In genomic region chr1:66282343-66282852, GRCh38 we compare ENCODE assay signal across 8 cellular contexts.
DNase-seq lines count a peak whose midpoint lies in the region; ATAC-seq and TF ChIP-seq lines count a peak whose summit lies in the region.

No MANE protein-coding gene starts in this region.

- peak in 8 of 10 experiments; percentile 17 to 62 (median 34) for DNase-seq in CD4-positive, alpha-beta T cell
- peak; percentile 78 for DNase-seq in activated T-cell treated with anti-CD3 and anti-CD28 coated beads, Interleukin-2, amount 50 U/mL, for 72 hours
- DNase-seq in right cardiac atrium: peak in 1 of 3 donors; percentile 39
- peak; percentile 11 to 72 (median 56) for DNase-seq in stimulated activated naive CD4-positive, alpha-beta T cell (lab: John Stamatoyannopoulos, UW)
- DNase-seq in NCI-H526 (lab: John Stamatoyannopoulos, UW): no peak
- no peak for DNase-seq in WERI-Rb-1

- H3K4me1 ChIP-seq in right cardiac atrium (ENCODE audit: control insufficient read depth, insufficient read depth, low read length): no peaks in the 10 kb centered on the region

- peak overlapping the region; percentile 5 for H3K27ac ChIP-seq in CD4-positive, alpha-beta T cell (ENCODE audit: low read depth, low read length)
- H3K27ac ChIP-seq in right cardiac atrium (ENCODE audit: low read length): peak overlapping the region; percentile 58
- H3K27ac ChIP-seq in WERI-Rb-1: no peak overlapping the region

- no peak for TF ChIP-seq CTCF in CD4-positive, alpha-beta T cell (IDR thresholded peaks at IDR 0.05)
- no peak for TF ChIP-seq CTCF in WERI-Rb-1 (IDR thresholded peaks at IDR 0.05; ENCODE audit: low read depth, low read length)

- CTCF ChIA-PET in CD4-positive, alpha-beta T cell (lab: Charles Lee): interaction anchor here (0.6 to 2.6 kb wide), 23 partner anchors 9 to 168 kb away, joined by 3 to 35 read pairs (median 5); no protein-coding TSS in a partner anchor

- H3K27me3 Mint-ChIP-seq in CD4-positive, alpha-beta T cell: no peaks in the 10 kb centered on the region
- no peaks in the 10 kb centered on the region for H3K27me3 Mint-ChIP-seq in activated T-cell treated with anti-CD3 and anti-CD28 coated beads, Interleukin-2, amount 50 U/mL, for 72 hours (ENCODE audit: low read depth)

- no peaks in the 10 kb centered on the region for H3K27me3 ChIP-seq in CD4-positive, alpha-beta T cell (ENCODE audit: control insufficient read depth, insufficient read depth, low read length)
- H3K27me3 ChIP-seq in right cardiac atrium (ENCODE audit: control insufficient read depth, insufficient read depth) (no peaks in the 10 kb centered on the region), WERI-Rb-1 (ENCODE audit: insufficient read depth, low read depth, severe bottlenecking) (no peaks in the 10 kb centered on the region)

- intact Hi-C loops in CD4-positive, alpha-beta T cell (cut with DNase I, micrococcal nuclease): loop anchor here in 1 of 2 experiments (1.0 to 5.0 kb wide), 5 partner anchors 50 to 163 kb away; no protein-coding TSS in a partner anchor
- intact Hi-C loops in right cardiac atrium (cut with DNase I): no loop called here

- no peak overlapping the region for H3K4me3 ChIP-seq in right cardiac atrium (ENCODE audit: low read length)
- H3K4me3 ChIP-seq in WERI-Rb-1 (ENCODE audit: low read depth, low read length): no peak overlapping the region

- H3K4me3 Mint-ChIP-seq in CD4-positive, alpha-beta T cell: peak overlapping the region; percentile 45
- H3K4me3 Mint-ChIP-seq in activated T-cell treated with anti-CD3 and anti-CD28 coated beads, Interleukin-2, amount 50 U/mL, for 72 hours: peak overlapping the region; percentile 54 to 83

- no peaks in the 10 kb centered on the region for H3K36me3 ChIP-seq in WERI-Rb-1

- peaks cover 91% of the 10 kb centered on the region for H3K4me1 Mint-ChIP-seq in CD4-positive, alpha-beta T cell (ENCODE audit: low read depth)
- H3K4me1 Mint-ChIP-seq in activated T-cell treated with anti-CD3 and anti-CD28 coated beads, Interleukin-2, amount 50 U/mL, for 72 hours (ENCODE audit: low read depth): peaks cover 83% of the 10 kb centered on the region

- no peaks in the 10 kb centered on the region for H3K9me3 Mint-ChIP-seq in CD4-positive, alpha-beta T cell
- H3K9me3 Mint-ChIP-seq in activated T-cell treated with anti-CD3 and anti-CD28 coated beads, Interleukin-2, amount 50 U/mL, for 72 hours: peaks cover 3 to 4% of the 10 kb centered on the region in 2 donors

- H3K9me3 ChIP-seq in CD4-positive, alpha-beta T cell (ENCODE audit: control insufficient read depth, low read length): no peaks in the 10 kb centered on the region
- no peaks in the 10 kb centered on the region for H3K9me3 ChIP-seq in right cardiac atrium (ENCODE audit: control insufficient read depth, low read length)
- no peaks in the 10 kb centered on the region for H3K9me3 ChIP-seq in WERI-Rb-1 (ENCODE audit: severe bottlenecking)

- H3K27ac Mint-ChIP-seq in CD4-positive, alpha-beta T cell: peak overlapping the region; percentile 88
- H3K27ac Mint-ChIP-seq in activated T-cell treated with anti-CD3 and anti-CD28 coated beads, Interleukin-2, amount 50 U/mL, for 72 hours: peak overlapping the region; percentile 98

- 16% methylated on average over 2 of the region's 2 CpGs for WGBS in right cardiac atrium

- ATAC-seq in CD4-positive, alpha-beta T cell (ENCODE audit: poor library complexity): peak; percentile 95
- ATAC-seq in GM21360 (IDR thresholded peaks at IDR 0.05; ENCODE audit: unreplicated experiment): peak; percentile 86
- peak; percentile 86 for ATAC-seq in HG03571 (IDR thresholded peaks at IDR 0.05; ENCODE audit: unreplicated experiment)
- ATAC-seq in activated T-cell treated with anti-CD3 and anti-CD28 coated beads, Interleukin-2, amount 50 U/mL, for 72 hours (replicated peaks in 1 of 2): peak; percentile 84 to 86
- ATAC-seq in right cardiac atrium: peak; percentile 41 to 74

- POLR2A ChIA-PET in CD4-positive, alpha-beta T cell (lab: Charles Lee): interaction anchor here (0.6 to 2.2 kb wide), 18 partner anchors 9 to 651 kb away, joined by 3 to 38 read pairs (median 3); no protein-coding TSS in a partner anchor

- no peaks in the 10 kb centered on the region for H3K36me3 Mint-ChIP-seq in CD4-positive, alpha-beta T cell (ENCODE audit: low read depth)
- H3K36me3 Mint-ChIP-seq in activated T-cell treated with anti-CD3 and anti-CD28 coated beads, Interleukin-2, amount 50 U/mL, for 72 hours (ENCODE audit: insufficient read depth in 2 of 2): peaks cover 0 to 3% of the 10 kb centered on the region in 2 donors

Comparison
In these comparisons a context has a peak if more than half of its experiments do, and no peak if none do; other contexts are left out.
1. DNase-seq: peak in CD4-positive, alpha-beta T cell (8 of 10), activated T-cell treated with anti-CD3 and anti-CD28 coated beads, Interleukin-2, amount 50 U/mL, for 72 hours (2 of 2) and stimulated activated naive CD4-positive, alpha-beta T cell (6 of 6); none in NCI-H526 (0 of 2) and WERI-Rb-1 (single experiment).
2. Peak in every context shown above with its lines, with median percentiles within 50 percentile points of each other: ATAC-seq.